ENCODE assay signal across 1 cellular context in genomic region chr4:174475528-174475927, GRCh38.
TF ChIP-seq lines count a peak whose summit lies in the region.

No MANE protein-coding gene starts in this region.

TF ChIP-seq in K562, 482 proteins besides CTCF, POLR2A, EP300 and RAD21 (continued from another document and continues in another):
- TF ChIP-seq ZMIZ1 (IDR thresholded peaks at IDR 0.05; ENCODE audit: low read depth in 2 of 2, low read length in 2 of 2) (no peak), SMAD1 (IDR thresholded peaks at IDR 0.05; ENCODE audit: low read depth, low read length, partially characterized antibody) (no peak), CBX1 (IDR thresholded peaks at IDR 0.05; ENCODE audit: low read depth) (no peak), SNAPC5 (CRISPR knock-in tag; IDR thresholded peaks at IDR 0.05) (no peak), CTBP1 (IDR thresholded peaks at IDR 0.05; ENCODE audit: borderline replicate concordance) (peak; percentile 28; the same call in 1 of the 2 replicates), ZBTB1 (CRISPR knock-in tag; IDR thresholded peaks at IDR 0.05; ENCODE audit: borderline replicate concordance, low read depth) (no peak), ZNF766 (CRISPR knock-in tag; conservative IDR thresholded peaks at IDR 0.05) (no peak), RREB1 (CRISPR knock-in tag; IDR thresholded peaks at IDR 0.05) (no peak), ZNF507 (tag; conservative IDR thresholded peaks at IDR 0.05) (no peak), CXXC5 (CRISPR knock-in tag; IDR thresholded peaks at IDR 0.05) (no peak), NELFE (IDR thresholded peaks at IDR 0.05; ENCODE audit: insufficient read depth, insufficient read length) (no peak), NCOR1 (IDR thresholded peaks at IDR 0.05) (peak; percentile 67), TEAD4 (IDR thresholded peaks at IDR 0.05; ENCODE audit: low read length) (peak; percentile 70), TEAD4 (CRISPR knock-in tag; IDR thresholded peaks at IDR 0.05; ENCODE audit: borderline replicate concordance) (no peak), MNT (conservative IDR thresholded peaks at IDR 0.05) (no peak), CREB5 (CRISPR knock-in tag; IDR thresholded peaks at IDR 0.05) (no peak), ARID3B (CRISPR knock-in tag; IDR thresholded peaks at IDR 0.05; ENCODE audit: borderline replicate concordance) (no peak), ARID4B (CRISPR knock-in tag; IDR thresholded peaks at IDR 0.05) (no peak), ARID1B (IDR thresholded peaks at IDR 0.05) (peak; percentile 62), UBTF (IDR thresholded peaks at IDR 0.05; ENCODE audit: borderline replicate concordance in 1 of 2, low read depth in 2 of 2, low read length in 2 of 2) (no peak), BCOR (IDR thresholded peaks at IDR 0.05) (no peak), POLR2B (IDR thresholded peaks at IDR 0.05; ENCODE audit: low read depth, partially characterized antibody) (no peak), ZNF561 (CRISPR knock-in tag; conservative IDR thresholded peaks at IDR 0.05) (no peak), AFF4 (CRISPR knock-in tag; IDR thresholded peaks at IDR 0.05) (no peak), SREBF1 (IDR thresholded peaks at IDR 0.05; ENCODE audit: borderline replicate concordance, low read depth, low read length) (no peak), FOXK1 (CRISPR knock-in tag; IDR thresholded peaks at IDR 0.05; ENCODE audit: borderline replicate concordance) (no peak)
